1 cellular context compared by ENCODE assay signal in genomic region chr1:38527373-38527966, GRCh38.
TF ChIP-seq lines count a peak whose summit lies in the region.

No MANE protein-coding gene starts in this region.

TF ChIP-seq in HepG2, 621 proteins besides CTCF, POLR2A, EP300 and RAD21 (continued from another document):
- TF ChIP-seq SRSF9 (IDR thresholded peaks at IDR 0.05; ENCODE audit: borderline replicate concordance, insufficient read depth, low read depth, low read length, poor library complexity, severe bottlenecking) = no peak
- no peak for TF ChIP-seq NFKBIZ (CRISPR knock-in tag; IDR thresholded peaks at IDR 0.05)
